6 cellular contexts compared by ENCODE assay signal in the genomic region with DNA sequence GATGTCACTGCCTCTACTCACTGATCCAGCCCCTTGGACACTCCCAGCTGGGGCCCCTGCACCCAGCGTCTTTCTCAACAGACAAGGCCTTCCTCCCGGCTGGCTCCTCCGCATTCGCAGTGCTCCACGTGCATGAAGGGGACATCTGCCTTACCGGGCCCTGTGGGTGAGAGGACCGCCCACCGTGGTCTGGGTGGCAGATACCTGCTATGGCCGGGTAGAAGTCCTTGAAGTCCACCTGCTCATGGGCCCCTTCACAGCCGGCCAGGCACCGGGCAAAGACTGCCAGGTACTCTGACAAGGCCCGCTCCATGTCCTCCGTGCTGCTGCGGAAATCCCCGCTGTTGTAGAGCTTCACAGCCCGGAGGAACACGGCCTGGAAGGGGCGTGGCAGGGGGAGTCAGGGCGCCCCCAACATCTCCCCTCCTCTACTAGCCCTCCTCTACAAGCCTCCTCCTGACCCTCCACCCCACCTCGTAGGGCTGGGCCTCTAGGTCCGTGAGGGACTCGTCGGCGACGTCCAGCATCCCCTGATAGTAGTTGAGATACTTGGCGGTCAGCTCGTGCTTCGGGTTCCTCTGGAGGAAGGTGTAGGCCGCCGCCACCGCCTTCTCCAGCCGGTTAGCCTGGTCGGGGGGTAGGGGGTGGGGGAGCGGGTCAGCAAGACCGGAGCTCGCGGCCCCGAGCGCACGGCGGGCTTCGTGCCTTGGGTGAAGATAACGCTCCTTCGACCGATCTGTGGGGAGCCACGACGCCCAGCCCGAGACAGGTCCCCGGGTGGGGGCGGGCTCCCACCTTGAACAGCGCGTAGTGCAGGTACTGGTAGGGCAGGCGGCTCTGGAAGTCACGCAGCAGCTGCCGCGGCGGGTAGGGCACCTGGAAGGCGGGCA. TPM values are rescaled to one million over a fixed set of nuclear protein-coding genes. Genes with fewer than 3 reads are reported as not detected.
DNase-seq lines count a peak whose midpoint lies in the region; ATAC-seq and TF ChIP-seq lines count a peak whose summit lies in the region.

No MANE protein-coding gene starts in this region.

- peak overlapping the region; percentile 31 for H3K27ac ChIP-seq in AG04450 (ENCODE audit: low read depth, low read length)
- H3K27ac ChIP-seq in gastroesophageal sphincter, result peak overlapping the region in 3 of 4 donors; percentile 74 to 85 (median 82)
- peak overlapping the region; percentile 24 to 64 for H3K27ac ChIP-seq in testis

- peaks cover 0 to 53% (median 16%) of the 10 kb centered on the region in 3 donors for H3K4me1 ChIP-seq in gastroesophageal sphincter
- peaks cover 17% of the 10 kb centered on the region for H3K4me1 ChIP-seq in testis

- intact Hi-C loops in testis (cut with DNase I; ENCODE audit: low total_unique reads), result no loop called here

- peaks cover 0 to 28% of the 10 kb centered on the region in 2 donors for H3K36me3 ChIP-seq in gastroesophageal sphincter
- no peaks in the 10 kb centered on the region for H3K36me3 ChIP-seq in testis (ENCODE audit: low read depth, missing control alignments)

- CTCF ChIA-PET in AG04450 (lab: Charles Lee), result interaction anchor here (0.8 to 2.8 kb wide), 10 partner anchors 10 to 149 kb away, joined by 3 to 20 read pairs (median 4); no protein-coding TSS in a partner anchor

- peak overlapping the region; percentile 87 for H3K4me3 ChIP-seq in AG04450 (ENCODE audit: low read depth, low read length)
- H3K4me3 ChIP-seq in NB4 (ENCODE audit: low read depth, low read length), result peak overlapping the region; percentile 57
- peak overlapping the region; percentile 35 to 60 for H3K4me3 ChIP-seq in gastroesophageal sphincter
- peak overlapping the region; percentile 74 to 77 for H3K4me3 ChIP-seq in testis

- WGBS in gastroesophageal sphincter (ENCODE audit: low coverage in 1 of 2), 2 donors, result 32 to 64% methylated on average over 5 to 8 of the region's 58 CpGs
- 24 to 30% methylated on average over 26 to 41 of the region's 58 CpGs for WGBS in testis, 2 donors

- TF ChIP-seq CTCF in AG04450 (IDR thresholded peaks at IDR 0.05; ENCODE audit: low read depth, low read length) (no peak), NB4 (IDR thresholded peaks at IDR 0.05; ENCODE audit: low read depth, low read length) (no peak), gastroesophageal sphincter (IDR thresholded peaks at IDR 0.05) (no peak), testis (IDR thresholded peaks at IDR 0.05) (no peak)

- TF ChIP-seq POLR2A in NB4 (IDR thresholded peaks at IDR 0.05; ENCODE audit: extremely low read depth, insufficient read length) (no peak), gastroesophageal sphincter (IDR thresholded peaks at IDR 0.05) (no peak), testis (IDR thresholded peaks at IDR 0.05) (no peak)

- ATAC-seq in gastroesophageal sphincter (peak; percentile 8), HG03442 (IDR thresholded peaks at IDR 0.05; ENCODE audit: unreplicated experiment) (no peak), GM18870 (IDR thresholded peaks at IDR 0.05; ENCODE audit: unreplicated experiment) (no peak)

- POLR2A ChIA-PET in AG04450 (lab: Yijun Ruan, JAX), result interaction anchor here (0.9 to 1.8 kb wide), 7 partner anchors 10 to 122 kb away, joined by 3 to 8 read pairs (median 4); a partner anchor contains a TSS

- TF ChIP-seq EP300 in gastroesophageal sphincter (IDR thresholded peaks at IDR 0.05), result no peak

- DNase-seq in AG04450 (ENCODE audit: low read depth, low spot score) (no peak), NB4 (ENCODE audit: low read depth) (no peak), testis (no peak)

- peaks cover 6% of the 10 kb centered on the region; the same call in 1 of the 2 replicates for H3K9me3 ChIP-seq in AG04450 (ENCODE audit: control insufficient read depth, insufficient read depth, low read length)
- H3K9me3 ChIP-seq in gastroesophageal sphincter, result no peaks in the 10 kb centered on the region
- H3K9me3 ChIP-seq in testis, result no peaks in the 10 kb centered on the region

- H3K27me3 ChIP-seq in AG04450 (ENCODE audit: control insufficient read depth, insufficient read depth, low read length), result no peaks in the 10 kb centered on the region
- no peaks in the 10 kb centered on the region for H3K27me3 ChIP-seq in gastroesophageal sphincter
- no peaks in the 10 kb centered on the region for H3K27me3 ChIP-seq in testis

RNA-seq across cellular contexts. Expression of a gene that starts 0.8 kb away (rescaled TPM):
- polyA plus RNA-seq in AG04450 (2011; rRNA removed) (51.5 and 58.8 TPM in 2 replicates), testis (ENCODE audit: insufficient read depth, low read depth, low replicate concordance) (6.9 TPM)
- 19.8 and 25.6 TPM in 2 replicates for polyA minus RNA-seq in AG04450 (2011; rRNA and poly(A)+ RNA removed)
- total RNA-seq in gastroesophageal sphincter (10 to 100 TPM in 3 of 4 donors, 1 to 10 TPM in 1; 8.3 to 20.9 (median 19.1) TPM), testis (10 to 100 TPM in 1 of 2 donors, 1 to 10 TPM in 1; 9.9 to 13.9 TPM)

RNA-seq across cellular contexts. Expression of a gene that starts 1.9 kb away (rescaled TPM):
- 487 and 624 TPM in 2 replicates for polyA plus RNA-seq in AG04450 (2011; rRNA removed)
- polyA minus RNA-seq in AG04450 (2011; rRNA and poly(A)+ RNA removed), result 266 and 344 TPM in 2 replicates
- total RNA-seq in gastroesophageal sphincter, result 10 to 100 TPM; 33.7 to 43.2 (median 38.2) TPM
- 10 to 100 TPM; 31.4 to 36.5 TPM for total RNA-seq in testis
- 37.8 TPM for polyA plus RNA-seq in testis (ENCODE audit: insufficient read depth, low read depth, low replicate concordance)

RNA-seq across cellular contexts. Expression of a gene that starts 24.4 kb away (rescaled TPM):
- polyA plus RNA-seq in AG04450 (2011; rRNA removed), result 13.5 and 25.7 TPM in 2 replicates
- 19.7 and 25.7 TPM in 2 replicates for polyA minus RNA-seq in AG04450 (2011; rRNA and poly(A)+ RNA removed)
- 10 to 100 TPM; 30.8 to 60.9 (median 41.7) TPM for total RNA-seq in gastroesophageal sphincter
- 10 to 100 TPM; 36.8 to 38.9 TPM for total RNA-seq in testis
- 22.5 TPM for polyA plus RNA-seq in testis (ENCODE audit: insufficient read depth, low read depth, low replicate concordance)

RNA-seq across cellular contexts. Expression of a gene that starts 25.1 kb away (rescaled TPM):
- polyA plus RNA-seq in AG04450 (2011; rRNA removed) (97.4 and 106 TPM in 2 replicates), testis (ENCODE audit: insufficient read depth, low read depth, low replicate concordance) (214 TPM)
- 46.1 and 49.6 TPM in 2 replicates for polyA minus RNA-seq in AG04450 (2011; rRNA and poly(A)+ RNA removed)
- total RNA-seq in gastroesophageal sphincter (10 to 100 TPM; 64.8 to 83.7 (median 71.5) TPM), testis (10 to 100 TPM; 61.9 to 74.3 TPM)

RNA-seq across cellular contexts. Expression of a gene that starts 26.7 kb away (rescaled TPM):
- polyA plus RNA-seq in AG04450 (2011; rRNA removed) (0.06 TPM in 2 replicates), testis (ENCODE audit: insufficient read depth, low read depth, low replicate concordance) (130 TPM)
- not detected in 2 replicates for polyA minus RNA-seq in AG04450 (2011; rRNA and poly(A)+ RNA removed)
- total RNA-seq in gastroesophageal sphincter (1 to 10 TPM in 2 of 4 donors, under 1 TPM in 2; 0.62 to 2.7 (median 1.4) TPM), testis (10 to 100 TPM; 31.8 to 76.3 TPM)

Comparison
In these comparisons a context has a peak if more than half of its experiments do, and no peak if none do; other contexts are left out.
1. H3K27ac ChIP-seq: peak in every context shown above with its lines; median percentile 82 in gastroesophageal sphincter; 44 in testis; 31 in AG04450.